20 cellular contexts compared by ENCODE assay signal in the genomic region with DNA sequence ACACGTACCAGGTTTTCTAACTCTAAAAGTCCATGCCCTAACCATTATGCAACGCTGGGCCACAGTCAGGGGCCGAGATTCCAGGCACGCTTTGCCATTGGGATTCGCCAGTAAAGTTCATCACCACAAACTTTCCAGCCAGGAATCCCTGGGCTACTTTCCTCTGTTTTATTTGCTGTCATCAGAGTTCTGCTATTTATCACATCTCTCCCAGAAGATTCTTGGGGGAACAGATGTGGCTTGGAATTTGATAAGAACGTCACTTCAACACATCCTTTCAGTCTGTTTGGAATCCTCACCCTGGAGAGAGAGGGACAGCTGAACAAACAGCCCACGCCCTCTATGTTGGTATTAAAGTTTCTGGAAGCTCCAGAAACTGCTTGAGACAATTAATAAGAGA.
"Had no signal": no experiment of that assay in that cellular context is flagged by ENCODE, and none has a peak within 500 bp of the region (broad histone marks: within the 10 kb centered on the region; RNA-seq: fewer than 3 reads in every experiment).

No MANE protein-coding gene starts in this region.

- H3K4me3 ChIP-seq: ascending aorta, gastroesophageal sphincter, lower lobe of right lung, ovary, tibial artery had no signal

- H3K27ac Mint-ChIP-seq: activated CD8-positive, alpha-beta memory T cell treated with anti-CD3 and anti-CD28 coated beads, Interleukin-2, amount 10 ng/mL, durations not matched to agents 7 days and 5 days; activated naive CD4-positive, alpha-beta T cell treated with anti-CD3 and anti-CD28 coated beads, Interleukin-2, amount 10 ng/mL, durations not matched to agents 7 days and 5 days; endodermal cell; T-helper 1 cell treated with Interleukin-12 subunit alpha and Interleukin-12 subunit beta and Interleukin-4 antibody, amounts not matched to agents 30 μg/mL and 1 μg/mL, for 36 hours had no signal

- H3K4me1 ChIP-seq: ascending aorta, gastroesophageal sphincter, tibial artery had no signal

- H3K27me3 Mint-ChIP-seq: activated CD8-positive, alpha-beta memory T cell treated with anti-CD3 and anti-CD28 coated beads, Interleukin-2, amount 10 ng/mL, durations not matched to agents 7 days and 5 days; activated naive CD4-positive, alpha-beta T cell treated with anti-CD3 and anti-CD28 coated beads, Interleukin-2, amount 10 ng/mL, durations not matched to agents 7 days and 5 days; naive thymus-derived CD4-positive, alpha-beta T cell had no signal

- H3K9me3 Mint-ChIP-seq: activated naive CD4-positive, alpha-beta T cell treated with anti-CD3 and anti-CD28 coated beads, Interleukin-2, amount 10 ng/mL, durations not matched to agents 7 days and 5 days; endodermal cell; T-helper 1 cell treated with Interleukin-12 subunit alpha and Interleukin-12 subunit beta and Interleukin-4 antibody, amounts not matched to agents 30 μg/mL and 1 μg/mL, for 36 hours had no signal

- DNase-seq: activated CD4-positive, alpha-beta T cell treated with anti-CD3 and anti-CD28 coated beads, Interleukin-2, amount 50 U/mL, for 48 hours; activated CD8-positive, alpha-beta memory T cell treated with anti-CD3 and anti-CD28 coated beads, Interleukin-2, amount 10 ng/mL, durations not matched to agents 7 days and 5 days; activated naive CD4-positive, alpha-beta T cell treated with anti-CD3 and anti-CD28 coated beads, Interleukin-2, amount 10 ng/mL, durations not matched to agents 7 days and 5 days; activated T-cell treated with anti-CD3 and anti-CD28 coated beads, Interleukin-2, amount 50 U/mL, for 1 hour; endodermal cell; hippocampal formation; kidney; lower lobe of right lung; midbrain; naive thymus-derived CD4-positive, alpha-beta T cell; ovary; stimulated activated CD4-positive, alpha-beta T cell treated with anti-CD3 and anti-CD28 coated beads, Interleukin-2, amount 100 ng/mL, for 48 hours; stimulated activated naive CD4-positive, alpha-beta T cell; tibial artery; WERI-Rb-1 had no signal

- FAIRE-seq: bronchial epithelial cell, kidney, urothelium cell line had no signal

- H3K36me3 ChIP-seq: ascending aorta, gastroesophageal sphincter, lower lobe of right lung, ovary, tibial artery, WERI-Rb-1 had no signal

- H3K27ac ChIP-seq: ascending aorta, gastroesophageal sphincter, lower lobe of right lung, ovary, tibial artery, WERI-Rb-1 had no signal

- H3K9me3 ChIP-seq: ascending aorta, gastroesophageal sphincter, lower lobe of right lung, ovary, tibial artery had no signal

- H3K27me3 ChIP-seq: ascending aorta, ovary, tibial artery had no signal

- ATAC-seq: activated CD8-positive, alpha-beta memory T cell treated with anti-CD3 and anti-CD28 coated beads, Interleukin-2, amount 10 ng/mL, durations not matched to agents 7 days and 5 days; gastroesophageal sphincter; lower lobe of right lung; naive thymus-derived CD4-positive, alpha-beta T cell had no signal

- H3K4me3 Mint-ChIP-seq: activated CD8-positive, alpha-beta memory T cell treated with anti-CD3 and anti-CD28 coated beads, Interleukin-2, amount 10 ng/mL, durations not matched to agents 7 days and 5 days; activated naive CD4-positive, alpha-beta T cell treated with anti-CD3 and anti-CD28 coated beads, Interleukin-2, amount 10 ng/mL, durations not matched to agents 7 days and 5 days; endodermal cell; naive thymus-derived CD4-positive, alpha-beta T cell; T-helper 1 cell treated with Interleukin-12 subunit alpha and Interleukin-12 subunit beta and Interleukin-4 antibody, amounts not matched to agents 30 μg/mL and 1 μg/mL, for 36 hours had no signal
